ENCODE assay signal across 16 cellular contexts in the genomic region with DNA sequence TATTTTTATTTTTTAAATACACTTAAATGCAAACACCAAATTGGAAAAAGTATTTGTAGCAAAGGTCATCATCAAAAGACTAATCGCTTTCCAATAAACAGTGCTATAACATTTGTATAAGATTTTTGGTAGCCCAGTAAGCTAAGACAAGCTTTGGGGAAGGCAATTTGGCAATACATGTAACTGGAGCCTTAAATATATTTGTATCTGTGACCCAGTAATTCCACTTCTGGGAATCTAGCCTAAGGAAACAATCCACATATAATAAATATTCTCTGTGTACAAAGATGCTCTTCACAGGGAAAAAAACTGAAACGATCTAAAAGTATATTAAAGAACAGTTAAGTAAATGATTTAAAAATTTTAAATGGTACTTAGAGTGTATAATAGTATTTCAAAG.
DNase-seq lines count a peak whose midpoint lies in the region; TF ChIP-seq lines count a peak whose summit lies in the region.
"Had no signal": no experiment of that assay in that cellular context is flagged by ENCODE, and none has a peak within 500 bp of the region (broad histone marks: within the 10 kb centered on the region; RNA-seq: fewer than 3 reads in every experiment).

No MANE protein-coding gene starts in this region.

- in situ Hi-C loops in astrocyte of the spinal cord (cut with HindIII; ENCODE audit: low sequenced_read_pairs) = no loop called here

- no peaks in the 10 kb centered on the region for H3K9me3 Mint-ChIP-seq in activated naive CD4-positive, alpha-beta T cell treated with anti-CD3 and anti-CD28 coated beads, Interleukin-2, amount 10 ng/mL, durations not matched to agents 7 days and 5 days
- H3K9me3 Mint-ChIP-seq in glutamatergic neuron (ENCODE audit: unreplicated experiment) = peaks cover 5% of the 10 kb centered on the region

- H3K4me3 ChIP-seq in left ventricle myocardium inferior = no peak overlapping the region
- H3K4me3 ChIP-seq in right atrium auricular region = no peak overlapping the region
- no peak overlapping the region for H3K4me3 ChIP-seq in astrocyte of the spinal cord (ENCODE audit: low read depth, low read length)
- no peak overlapping the region for H3K4me3 ChIP-seq in fibroblast of the aortic adventitia (ENCODE audit: low read depth, low read length)
- H3K4me3 ChIP-seq: BLaER1 treated with 17β-estradiol and CSF1 and Interleukin-3, amounts not matched to agents 10 nM and 100 nM; GM12878 had no signal

- H3K9me3 ChIP-seq in left ventricle myocardium inferior (replicated peaks) = peaks cover 8% of the 10 kb centered on the region
- no peaks in the 10 kb centered on the region for H3K9me3 ChIP-seq in right atrium auricular region

- H3K27ac ChIP-seq in left ventricle myocardium inferior (replicated peaks) (peak overlapping the region; percentile 63), right atrium auricular region (peak overlapping the region in 1 of 2 donors; percentile 50)
- H3K27ac ChIP-seq: BLaER1 treated with 17β-estradiol and CSF1 and Interleukin-3, amounts not matched to agents 10 nM and 100 nM had no signal

- DNase-seq in left ventricle myocardium inferior (no peak), right atrium auricular region (ENCODE audit: low spot score) (no peak), astrocyte of the spinal cord (ENCODE audit: low read depth, low spot score) (peak; percentile 80), fibroblast of the aortic adventitia (ENCODE audit: low read depth) (peak; percentile 66), glutamatergic neuron (no peak), occipital lobe (lab: John Stamatoyannopoulos, UW) (no peak)
- no peak for DNase-seq in activated naive CD4-positive, alpha-beta T cell treated with anti-CD3 and anti-CD28 coated beads, Interleukin-2, amount 10 ng/mL, durations not matched to agents 7 days and 5 days
- DNase-seq in activated CD4-positive, alpha-beta T cell treated with anti-CD3 and anti-CD28 coated beads for 1 hour = no peak
- DNase-seq: DMS79 treated with DMSO at 0.1 percent for 48 hours, KG1, MM.1S, NCI-H1092 treated with DMSO at 0.1 percent for 48 hours, NCI-H2081 treated with DMSO at 0.1 percent for 48 hours, NCI-H510A treated with DMSO at 0.1 percent for 48 hours had no signal

- peaks cover 64% of the 10 kb centered on the region for H3K4me1 ChIP-seq in left ventricle myocardium inferior
- H3K4me1 ChIP-seq in right atrium auricular region = peaks cover 0 to 34% of the 10 kb centered on the region in 2 donors
- H3K4me1 ChIP-seq: BLaER1 treated with 17β-estradiol and CSF1 and Interleukin-3, amounts not matched to agents 10 nM and 100 nM had no signal

- no peaks in the 10 kb centered on the region for H3K36me3 ChIP-seq in left ventricle myocardium inferior
- no peaks in the 10 kb centered on the region for H3K36me3 ChIP-seq in right atrium auricular region
- H3K36me3 ChIP-seq: BLaER1 treated with 17β-estradiol and CSF1 and Interleukin-3, amounts not matched to agents 10 nM and 100 nM had no signal

- H3K4me1 Mint-ChIP-seq in activated naive CD4-positive, alpha-beta T cell treated with anti-CD3 and anti-CD28 coated beads, Interleukin-2, amount 10 ng/mL, durations not matched to agents 7 days and 5 days = no peaks in the 10 kb centered on the region
- peaks cover 31% of the 10 kb centered on the region for H3K4me1 Mint-ChIP-seq in glutamatergic neuron (ENCODE audit: low read depth, unreplicated experiment)

- H3K4me3 Mint-ChIP-seq in activated naive CD4-positive, alpha-beta T cell treated with anti-CD3 and anti-CD28 coated beads, Interleukin-2, amount 10 ng/mL, durations not matched to agents 7 days and 5 days = no peak overlapping the region
- no peak overlapping the region for H3K4me3 Mint-ChIP-seq in glutamatergic neuron (ENCODE audit: unreplicated experiment)

- no peak overlapping the region for H3K27ac Mint-ChIP-seq in activated naive CD4-positive, alpha-beta T cell treated with anti-CD3 and anti-CD28 coated beads, Interleukin-2, amount 10 ng/mL, durations not matched to agents 7 days and 5 days
- H3K27ac Mint-ChIP-seq in glutamatergic neuron (ENCODE audit: unreplicated experiment) = no peak overlapping the region

- intact Hi-C loops in left ventricle myocardium inferior (cut with micrococcal nuclease) = loop anchor here (10.0 kb wide), 1 partner anchor 63 kb away; the partner anchor contains the start of gene TJP1

- H3K27me3 ChIP-seq in left ventricle myocardium inferior (ENCODE audit: low read depth) = no peaks in the 10 kb centered on the region
- H3K27me3 ChIP-seq in right atrium auricular region = no peaks in the 10 kb centered on the region
- H3K27me3 ChIP-seq: BLaER1 treated with 17β-estradiol and CSF1 and Interleukin-3, amounts not matched to agents 10 nM and 100 nM had no signal

- H3K27me3 Mint-ChIP-seq in activated naive CD4-positive, alpha-beta T cell treated with anti-CD3 and anti-CD28 coated beads, Interleukin-2, amount 10 ng/mL, durations not matched to agents 7 days and 5 days = peaks cover 16% of the 10 kb centered on the region
- H3K27me3 Mint-ChIP-seq in glutamatergic neuron (ENCODE audit: unreplicated experiment) = peaks cover 4% of the 10 kb centered on the region

- H3K36me3 Mint-ChIP-seq in activated naive CD4-positive, alpha-beta T cell treated with anti-CD3 and anti-CD28 coated beads, Interleukin-2, amount 10 ng/mL, durations not matched to agents 7 days and 5 days = no peaks in the 10 kb centered on the region
- no peaks in the 10 kb centered on the region for H3K36me3 Mint-ChIP-seq in glutamatergic neuron (ENCODE audit: unreplicated experiment)

- TF ChIP-seq CTCF in left ventricle myocardium inferior (IDR thresholded peaks at IDR 0.05; ENCODE audit: borderline replicate concordance) (no peak), right atrium auricular region (IDR thresholded peaks at IDR 0.05) (no peak), astrocyte of the spinal cord (IDR thresholded peaks at IDR 0.05; ENCODE audit: low read depth, low read length) (no peak), fibroblast of the aortic adventitia (IDR thresholded peaks at IDR 0.05; ENCODE audit: insufficient read depth, low read length) (no peak), glutamatergic neuron (IDR thresholded peaks at IDR 0.05; ENCODE audit: partially characterized antibody, unreplicated experiment) (no peak)

- CTCF ChIA-PET in activated naive CD4-positive, alpha-beta T cell treated with anti-CD3 and anti-CD28 coated beads, Interleukin-2, amount 10 ng/mL, durations not matched to agents 7 days and 5 days (lab: Charles Lee) = no interaction called here

Comparison
In these comparisons a context has a peak if more than half of its experiments do, and no peak if none do; other contexts are left out.
1. DNase-seq: peak in astrocyte of the spinal cord (single experiment) and fibroblast of the aortic adventitia (single experiment); none in left ventricle myocardium inferior (single experiment), right atrium auricular region (single experiment), activated naive CD4-positive, alpha-beta T cell treated with anti-CD3 and anti-CD28 coated beads, Interleukin-2, amount 10 ng/mL, durations not matched to agents 7 days and 5 days (single experiment), activated CD4-positive, alpha-beta T cell treated with anti-CD3 and anti-CD28 coated beads for 1 hour (single experiment), glutamatergic neuron (single experiment) and occipital lobe (single experiment).